ENCODE assay signal across 8 cellular contexts in genomic region chr1:236394905-236395779, GRCh38.
DNase-seq lines count a peak whose midpoint lies in the region; ATAC-seq and TF ChIP-seq lines count a peak whose summit lies in the region.

No MANE protein-coding gene starts in this region.

- peak overlapping the region; percentile 95 for H2AFZ ChIP-seq in ACC112 (ENCODE audit: low read length, unreplicated experiment)

- no peak for TF ChIP-seq CTCF in astrocyte of the spinal cord (IDR thresholded peaks at IDR 0.05; ENCODE audit: low read depth, low read length)

- no peak overlapping the region for H3K27ac ChIP-seq in ACC112 (ENCODE audit: low read depth, low read length)

- peak; percentile 60 for DNase-seq in SW480 (ENCODE audit: low spot score)
- no peak for DNase-seq in astrocyte of the spinal cord (ENCODE audit: low read depth, low spot score)
- peak; percentile 76 for DNase-seq in iPS-NIHi11 (ENCODE audit: low spot score)
- peak; percentile 41 to 57 for DNase-seq in stimulated activated CD4-positive, alpha-beta T cell treated with anti-CD3 and anti-CD28 coated beads, Interleukin-2, amount 100 ng/mL, for 24 hours
- no peak for DNase-seq in effector CD8-positive, alpha-beta T cell (lab: John Stamatoyannopoulos, UW)

- no peaks in the 10 kb centered on the region for H3K4me1 ChIP-seq in ACC112 (ENCODE audit: control insufficient read depth, insufficient read depth, low read length, unreplicated experiment)

- no peaks in the 10 kb centered on the region for H3K79me2 ChIP-seq in ACC112 (ENCODE audit: control insufficient read depth, insufficient read depth, low read length, unreplicated experiment)

- H3K27me3 ChIP-seq in ACC112 (ENCODE audit: insufficient read depth, low read length): peaks cover 82% of the 10 kb centered on the region

- no peaks in the 10 kb centered on the region for H3K36me3 ChIP-seq in ACC112 (ENCODE audit: insufficient read depth, low read length)

- H3K4me3 ChIP-seq in ACC112 (ENCODE audit: low read depth, low read length) (peak overlapping the region; percentile 80), astrocyte of the spinal cord (ENCODE audit: low read depth, low read length) (peak overlapping the region; percentile 47)

- in situ Hi-C loops in astrocyte of the spinal cord (cut with HindIII; ENCODE audit: low sequenced_read_pairs): no loop called here

- ATAC-seq in GM18519 (IDR thresholded peaks at IDR 0.05; ENCODE audit: low FRiP score, unreplicated experiment): peak; percentile 37
- ATAC-seq in HG03135 (IDR thresholded peaks at IDR 0.05; ENCODE audit: unreplicated experiment): peak; percentile 53

Comparison
In these comparisons a context has a peak if more than half of its experiments do, and no peak if none do; other contexts are left out.
1. DNase-seq: peak in SW480 (single experiment), iPS-NIHi11 (single experiment) and stimulated activated CD4-positive, alpha-beta T cell treated with anti-CD3 and anti-CD28 coated beads, Interleukin-2, amount 100 ng/mL, for 24 hours (2 of 2); none in astrocyte of the spinal cord (single experiment) and effector CD8-positive, alpha-beta T cell (single experiment).